ENCODE assay signal across 22 cellular contexts in the genomic region with DNA sequence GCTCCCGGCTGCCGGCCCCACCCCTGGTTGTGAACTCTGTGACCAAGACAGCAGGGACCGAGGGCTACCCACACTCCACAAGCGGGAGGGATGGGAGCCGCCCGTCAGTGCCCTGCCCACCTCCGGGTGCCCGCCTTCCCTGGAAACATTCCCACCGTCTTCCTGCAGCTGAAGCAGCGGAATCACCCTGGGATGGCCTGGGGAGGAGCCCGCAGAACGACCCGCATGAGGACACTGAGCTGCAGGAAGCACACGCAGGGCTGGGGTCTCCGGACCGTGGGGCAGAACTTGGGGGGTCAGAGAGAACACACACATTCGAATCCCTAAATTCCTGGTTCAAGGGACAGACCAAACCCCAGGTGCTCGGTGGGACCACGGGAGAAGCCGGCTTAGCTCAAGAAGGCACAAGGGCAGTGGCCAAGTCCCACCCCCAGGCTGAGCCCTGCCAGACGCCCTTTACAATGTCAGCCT. TPM values are rescaled to one million over a fixed set of nuclear protein-coding genes. Genes with fewer than 3 reads are reported as not detected.
A peak's percentile ranks its signal among the peaks of the same experiment; 100 is the strongest.
DNase-seq lines count a peak whose midpoint lies in the region; ATAC-seq and TF ChIP-seq lines count a peak whose summit lies in the region.
"Had no signal": no experiment of that assay in that cellular context is flagged by ENCODE, and none has a peak within 500 bp of the region (broad histone marks: within the 10 kb centered on the region; RNA-seq: fewer than 3 reads in every experiment).

No MANE protein-coding gene starts in this region.

- no peak overlapping the region for H3K4me3 ChIP-seq in mesenchymal stem cell (ENCODE audit: insufficient read depth in 1 of 2, low read depth in 1 of 2, low read length in 2 of 2)
- H3K4me3 ChIP-seq: K562, psoas muscle, thyroid gland had no signal

- H3K9me3 Mint-ChIP-seq in type B pancreatic cell, result no peaks in the 10 kb centered on the region
- H3K9me3 Mint-ChIP-seq: activated naive CD8-positive, alpha-beta T cell treated with anti-CD3 and anti-CD28 coated beads for 36 hours; activated T-cell treated with anti-CD3 and anti-CD28 coated beads, Interleukin-2, amount 50 U/mL, for 4 hours; CD4-positive, alpha-beta memory T cell; natural killer cell treated with Interleukin-12 subunit alpha and Interleukin-12 subunit beta and Interleukin-15 and Interleukin-18, amount 100 ng/mL, for 72 hours had no signal

- 74% methylated on average over 21 of the region's 21 CpGs for WGBS in mesenchymal stem cell

- TF ChIP-seq CTCF in type B pancreatic cell (conservative IDR thresholded peaks at IDR 0.05), result no peak

- no peak overlapping the region for H3K4ac ChIP-seq in mesenchymal stem cell (ENCODE audit: low read depth in 1 of 2, low read length in 2 of 2)

- no peak overlapping the region for H3K9ac ChIP-seq in mesenchymal stem cell (ENCODE audit: low read length)

- ATAC-seq in GM19023 (IDR thresholded peaks at IDR 0.05; ENCODE audit: unreplicated experiment), result no peak
- ATAC-seq: activated CD8-positive, alpha-beta T cell treated with anti-CD3 and anti-CD28 coated beads, Interleukin-2, amount 10 ng/mL, durations not matched to agents 7 days and 5 days; activated T-cell treated with anti-CD3 and anti-CD28 coated beads, Interleukin-2, amount 50 U/mL, for 4 hours; K562; natural killer cell treated with Interleukin-12 subunit alpha and Interleukin-12 subunit beta and Interleukin-15 and Interleukin-18, amount 100 ng/mL, for 72 hours; psoas muscle; WTC11 had no signal

- no peaks in the 10 kb centered on the region for H3K36me3 Mint-ChIP-seq in type B pancreatic cell
- H3K36me3 Mint-ChIP-seq: activated naive CD8-positive, alpha-beta T cell treated with anti-CD3 and anti-CD28 coated beads for 36 hours; CD4-positive, alpha-beta memory T cell; natural killer cell treated with Interleukin-12 subunit alpha and Interleukin-12 subunit beta and Interleukin-15 and Interleukin-18, amount 100 ng/mL, for 72 hours; WTC11 had no signal

- peaks cover 24 to 56% of the 10 kb centered on the region in 2 experiments for H3K27me3 ChIP-seq in mesenchymal stem cell (ENCODE audit: control insufficient read depth in 1 of 2, insufficient read depth in 1 of 2, low read length in 2 of 2)
- H3K27me3 ChIP-seq: thyroid gland had no signal

- no peak overlapping the region for H2BK5ac ChIP-seq in mesenchymal stem cell (ENCODE audit: low read depth, low read length, poor library complexity, severe bottlenecking)

- H3K79me1 ChIP-seq in mesenchymal stem cell (replicated peaks; ENCODE audit: low read length, poor library complexity, severe bottlenecking), result no peaks in the 10 kb centered on the region

- no peak overlapping the region for H4K91ac ChIP-seq in mesenchymal stem cell (ENCODE audit: low read length)

- H2BK12ac ChIP-seq in mesenchymal stem cell (ENCODE audit: low read length in 2 of 2), result no peak overlapping the region

- no peak overlapping the region for H2AFZ ChIP-seq in mesenchymal stem cell (ENCODE audit: low read depth, low read length)

- no peaks in the 10 kb centered on the region for H3K4me1 ChIP-seq in mesenchymal stem cell (ENCODE audit: control insufficient read depth, insufficient read depth, low read depth, low read length)
- H3K4me1 ChIP-seq: psoas muscle, thyroid gland had no signal

- no peak overlapping the region for H3K27ac Mint-ChIP-seq in type B pancreatic cell
- H3K27ac Mint-ChIP-seq: activated CD8-positive, alpha-beta T cell treated with anti-CD3 and anti-CD28 coated beads, Interleukin-2, amount 10 ng/mL, durations not matched to agents 7 days and 5 days; activated naive CD8-positive, alpha-beta T cell treated with anti-CD3 and anti-CD28 coated beads for 36 hours; CD4-positive, alpha-beta memory T cell; natural killer cell treated with Interleukin-12 subunit alpha and Interleukin-12 subunit beta and Interleukin-15 and Interleukin-18, amount 100 ng/mL, for 72 hours; WTC11 had no signal

- no peak overlapping the region for H3K4me2 ChIP-seq in mesenchymal stem cell (ENCODE audit: low read length, poor library complexity, severe bottlenecking)

- no peaks in the 10 kb centered on the region for H3K4me1 Mint-ChIP-seq in type B pancreatic cell (ENCODE audit: unreplicated experiment)
- H3K4me1 Mint-ChIP-seq: activated naive CD8-positive, alpha-beta T cell treated with anti-CD3 and anti-CD28 coated beads for 36 hours; CD4-positive, alpha-beta memory T cell had no signal

- H3K4me3 Mint-ChIP-seq in type B pancreatic cell, result no peak overlapping the region
- H3K4me3 Mint-ChIP-seq: activated CD8-positive, alpha-beta T cell treated with anti-CD3 and anti-CD28 coated beads, Interleukin-2, amount 10 ng/mL, durations not matched to agents 7 days and 5 days; activated naive CD8-positive, alpha-beta T cell treated with anti-CD3 and anti-CD28 coated beads for 36 hours; activated T-cell treated with anti-CD3 and anti-CD28 coated beads, Interleukin-2, amount 50 U/mL, for 4 hours; CD4-positive, alpha-beta memory T cell; natural killer cell treated with Interleukin-12 subunit alpha and Interleukin-12 subunit beta and Interleukin-15 and Interleukin-18, amount 100 ng/mL, for 72 hours; WTC11 had no signal

- H3K23ac ChIP-seq in mesenchymal stem cell (ENCODE audit: low read length in 2 of 2), result no peak overlapping the region

- H3K9me3 ChIP-seq in mesenchymal stem cell (ENCODE audit: control insufficient read depth, low read length), result no peaks in the 10 kb centered on the region
- H3K9me3 ChIP-seq: heart right ventricle, psoas muscle, thyroid gland had no signal

- H3K27ac ChIP-seq in mesenchymal stem cell (ENCODE audit: low read length, poor library complexity, severe bottlenecking), result no peak overlapping the region
- H3K27ac ChIP-seq: heart right ventricle, psoas muscle, thyroid gland had no signal

- H2BK120ac ChIP-seq in mesenchymal stem cell (ENCODE audit: low read depth, low read length), result no peak overlapping the region

- no peak overlapping the region for H3K14ac ChIP-seq in mesenchymal stem cell (ENCODE audit: low read length in 2 of 2)

- H3K18ac ChIP-seq in mesenchymal stem cell (ENCODE audit: low read depth in 1 of 2, low read length in 2 of 2), result no peak overlapping the region

- no peak overlapping the region for H2BK15ac ChIP-seq in mesenchymal stem cell (ENCODE audit: low read depth, poor library complexity, severe bottlenecking)

- no peaks in the 10 kb centered on the region for H3K36me3 ChIP-seq in mesenchymal stem cell (ENCODE audit: control insufficient read depth in 1 of 2, insufficient read depth in 2 of 2, low read depth in 1 of 2, low read length in 2 of 2)
- H3K36me3 ChIP-seq: heart right ventricle, thyroid gland had no signal

- H4K8ac ChIP-seq in mesenchymal stem cell (ENCODE audit: low read length), result no peak overlapping the region

- DNase-seq in activated effector memory CD4-positive, alpha-beta T cell treated with anti-CD3 and anti-CD28 coated beads, Interleukin-2, amount 50 U/mL, for 16 hours, result peak; percentile 56
- no peak for DNase-seq in activated effector memory CD4-positive, alpha-beta T cell treated with Interleukin-2 at 50 U/mL for 16 hours
- peak; percentile 40 for DNase-seq in NCI-H1105 (lab: John Stamatoyannopoulos, UW)
- peak; percentile 24 for DNase-seq in iPS-NIHi11 (ENCODE audit: low spot score)
- DNase-seq in type B pancreatic cell (ENCODE audit: extremely low spot score, unreplicated experiment), result peak; percentile 61
- DNase-seq in mesenchymal stem cell, result no peak
- no peak for DNase-seq in DMS153 (lab: John Stamatoyannopoulos, UW)
- DNase-seq: activated CD8-positive, alpha-beta T cell treated with anti-CD3 and anti-CD28 coated beads, Interleukin-2, amount 10 ng/mL, durations not matched to agents 7 days and 5 days; activated naive CD8-positive, alpha-beta T cell treated with anti-CD3 and anti-CD28 coated beads for 36 hours; activated T-cell treated with anti-CD3 and anti-CD28 coated beads, Interleukin-2, amount 50 U/mL, for 4 hours; CD4-positive, alpha-beta memory T cell; heart right ventricle; mesendoderm; NCI-H1048; stimulated activated CD4-positive, alpha-beta T cell treated with anti-CD3 and anti-CD28 coated beads, Interleukin-12 subunit alpha, Interleukin-12 subunit beta, amount 100 ng/mL, for 4 hours; thyroid gland had no signal

- H2AK5ac ChIP-seq in mesenchymal stem cell (ENCODE audit: low read length, severe bottlenecking), result no peak overlapping the region

- H3K27me3 Mint-ChIP-seq in type B pancreatic cell, result peaks cover 50% of the 10 kb centered on the region

RNA-seq across cellular contexts. Expression of a gene that starts 33.5 kb away (rescaled TPM):
- not detected in 2 replicates for total RNA-seq in type B pancreatic cell (ENCODE audit: low replicate concordance)
- polyA plus RNA-seq in mesenchymal stem cell (2013, experiment 1 of 2), result not detected
- polyA plus RNA-seq in mesenchymal stem cell (2013, experiment 2 of 2), result not detected
- total RNA-seq: activated CD8-positive, alpha-beta T cell treated with anti-CD3 and anti-CD28 coated beads, Interleukin-2, amount 10 ng/mL, durations not matched to agents 7 days and 5 days; activated naive CD8-positive, alpha-beta T cell treated with anti-CD3 and anti-CD28 coated beads for 36 hours; activated T-cell treated with anti-CD3 and anti-CD28 coated beads, Interleukin-2, amount 50 U/mL, for 4 hours; CD4-positive, alpha-beta memory T cell; K562; natural killer cell treated with Interleukin-12 subunit alpha and Interleukin-12 subunit beta and Interleukin-15 and Interleukin-18, amount 100 ng/mL, for 72 hours; T-helper 2 cell treated with Interferon-gamma antibody and Interleukin-4, amounts not matched to agents 100 ng/mL and 5 ng/mL, for 36 hours; WTC11 had no signal
- polyA plus RNA-seq: CD4-positive, alpha-beta memory T cell; K562 had no signal

RNA-seq across cellular contexts. Expression of a gene that starts 58.5 kb away (rescaled TPM):
- total RNA-seq in type B pancreatic cell (ENCODE audit: low replicate concordance), result 5.6 and 9.0 TPM in 2 replicates
- polyA plus RNA-seq in mesenchymal stem cell (2013, experiment 1 of 2), result not detected
- not detected for polyA plus RNA-seq in mesenchymal stem cell (2013, experiment 2 of 2)
- total RNA-seq: activated CD8-positive, alpha-beta T cell treated with anti-CD3 and anti-CD28 coated beads, Interleukin-2, amount 10 ng/mL, durations not matched to agents 7 days and 5 days; activated naive CD8-positive, alpha-beta T cell treated with anti-CD3 and anti-CD28 coated beads for 36 hours; activated T-cell treated with anti-CD3 and anti-CD28 coated beads, Interleukin-2, amount 50 U/mL, for 4 hours; CD4-positive, alpha-beta memory T cell; K562; psoas muscle had no signal
- polyA plus RNA-seq: CD4-positive, alpha-beta memory T cell; K562 had no signal

Comparison
In these comparisons a context has a peak if more than half of its experiments do, and no peak if none do; other contexts are left out.
1. DNase-seq: peak in activated effector memory CD4-positive, alpha-beta T cell treated with anti-CD3 and anti-CD28 coated beads, Interleukin-2, amount 50 U/mL, for 16 hours (single experiment), NCI-H1105 (single experiment), iPS-NIHi11 (single experiment) and type B pancreatic cell (single experiment); none in activated effector memory CD4-positive, alpha-beta T cell treated with Interleukin-2 at 50 U/mL for 16 hours (single experiment), mesenchymal stem cell (single experiment) and DMS153 (single experiment).